Comparison of ENCODE assay signal across 1 cellular context in the genomic region with DNA sequence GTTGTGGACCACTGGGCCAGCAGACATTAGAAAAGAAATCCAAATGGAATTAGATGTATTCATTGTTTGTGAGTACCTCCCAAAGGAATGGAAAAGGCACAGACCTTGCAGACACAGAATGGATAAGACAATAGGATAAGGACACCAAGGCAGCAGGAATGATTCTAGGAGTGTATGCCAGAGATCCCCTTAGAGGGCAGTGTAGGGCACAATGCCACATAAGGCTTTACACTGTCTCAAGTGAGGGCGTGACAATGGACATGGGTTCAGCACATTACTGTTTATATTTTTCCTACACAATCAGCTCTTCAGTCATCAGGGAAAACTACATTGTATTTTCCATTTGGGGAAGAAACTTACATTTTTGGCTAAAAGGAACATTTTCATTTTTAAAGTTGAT.
TF ChIP-seq lines count a peak whose summit lies in the region.

No MANE protein-coding gene starts in this region.

TF ChIP-seq in WTC11, 78 proteins besides CTCF, POLR2A, EP300 and RAD21 (continued from another document):
- TF ChIP-seq, protein P1, sequence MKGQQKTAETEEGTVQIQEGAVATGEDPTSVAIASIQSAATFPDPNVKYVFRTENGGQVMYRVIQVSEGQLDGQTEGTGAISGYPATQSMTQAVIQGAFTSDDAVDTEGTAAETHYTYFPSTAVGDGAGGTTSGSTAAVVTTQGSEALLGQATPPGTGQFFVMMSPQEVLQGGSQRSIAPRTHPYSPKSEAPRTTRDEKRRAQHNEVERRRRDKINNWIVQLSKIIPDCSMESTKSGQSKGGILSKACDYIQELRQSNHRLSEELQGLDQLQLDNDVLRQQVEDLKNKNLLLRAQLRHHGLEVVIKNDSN (CRISPR knock-in tag; IDR thresholded peaks at IDR 0.05) = no peak
TF ChIP-seq in WTC11: peak in this region for 0.
